ENCODE assay signal across 1 cellular context in the genomic region with DNA sequence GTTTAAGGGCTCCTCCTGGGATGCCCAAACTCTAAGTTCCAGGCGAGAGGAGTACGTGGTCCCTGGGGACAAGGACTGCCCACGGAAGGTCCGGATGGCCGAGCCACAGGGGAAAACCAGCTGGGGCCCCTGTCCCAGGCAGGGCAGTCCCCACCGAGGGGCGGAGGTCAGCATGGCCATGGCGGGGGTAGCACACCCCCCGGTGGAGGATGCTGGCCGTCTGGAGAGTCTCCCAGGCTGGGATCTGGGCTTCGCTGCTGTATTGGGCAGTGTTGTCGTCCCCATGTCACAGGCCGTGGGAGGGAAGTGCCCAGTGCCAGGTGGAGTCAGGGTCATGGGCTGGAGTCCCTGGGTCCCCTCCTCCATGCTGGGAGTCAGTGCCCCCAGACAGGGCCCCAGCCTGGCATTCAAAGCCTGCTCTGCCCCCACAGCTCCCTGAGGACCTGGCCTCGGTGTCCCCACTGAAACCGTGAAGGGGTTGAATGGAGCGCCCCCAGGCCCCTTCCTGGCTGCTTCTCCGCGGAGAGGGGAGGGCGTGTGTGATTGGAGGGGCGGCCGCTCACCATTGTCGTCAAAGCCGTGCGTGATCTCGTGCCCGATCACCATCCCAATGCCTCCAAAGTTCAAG.
A peak's percentile ranks its signal among the peaks of the same experiment; 100 is the strongest.
TF ChIP-seq lines count a peak whose summit lies in the region.

No MANE protein-coding gene starts in this region.

TF ChIP-seq in HepG2, 621 proteins besides CTCF, POLR2A, EP300 and RAD21:
- 0 out of 2 replicates have a peak, but pooled peaks have one; percentile 22 for TF ChIP-seq SP4 (CRISPR knock-in tag; IDR thresholded peaks at IDR 0.05)
- no peak for TF ChIP-seq MIER2 (CRISPR knock-in tag; IDR thresholded peaks at IDR 0.05)
TF ChIP-seq in HepG2: peak in this region for 1.
